ENCODE assay signal across 1 cellular context in genomic region chr11:986270-986951, GRCh38.
TF ChIP-seq lines count a peak whose summit lies in the region.

No MANE protein-coding gene starts in this region.

TF ChIP-seq in H1, 55 proteins besides CTCF, POLR2A, EP300 and RAD21:
- TF ChIP-seq POU5F1 (IDR thresholded peaks at IDR 0.05; ENCODE audit: low read depth, low read length): no peak
- TF ChIP-seq KDM5A (IDR thresholded peaks at IDR 0.05; ENCODE audit: low read length): no peak
- TF ChIP-seq SP2 (IDR thresholded peaks at IDR 0.05; ENCODE audit: low read length): no peak
- TF ChIP-seq RBBP5 (IDR thresholded peaks at IDR 0.05; ENCODE audit: borderline replicate concordance, low read depth, low read length): no peak
- no peak for TF ChIP-seq SIRT6 (IDR thresholded peaks at IDR 0.05; ENCODE audit: low read length)
- no peak for TF ChIP-seq CTBP2 (IDR thresholded peaks at IDR 0.05; ENCODE audit: borderline replicate concordance, insufficient read depth, insufficient read length, low read length)
- no peak for TF ChIP-seq RNF2 (IDR thresholded peaks at IDR 0.05; ENCODE audit: borderline replicate concordance, low read depth, low read length, missing control alignments, poor library complexity, severe bottlenecking)
- no peak for TF ChIP-seq JUND (IDR thresholded peaks at IDR 0.05; ENCODE audit: low read length)
- no peak for TF ChIP-seq EZH2 (IDR thresholded peaks at IDR 0.05; ENCODE audit: low read depth, low read length, severe bottlenecking)
- TF ChIP-seq CBX5 (IDR thresholded peaks at IDR 0.05; ENCODE audit: low read depth, low read length): no peak
- no peak for TF ChIP-seq KDM4A (IDR thresholded peaks at IDR 0.05; ENCODE audit: low read depth, low read length, severe bottlenecking)
- TF ChIP-seq SRF (IDR thresholded peaks at IDR 0.05; ENCODE audit: low read depth, low read length): no peak
